ENCODE assay signal across 10 cellular contexts in the genomic region with DNA sequence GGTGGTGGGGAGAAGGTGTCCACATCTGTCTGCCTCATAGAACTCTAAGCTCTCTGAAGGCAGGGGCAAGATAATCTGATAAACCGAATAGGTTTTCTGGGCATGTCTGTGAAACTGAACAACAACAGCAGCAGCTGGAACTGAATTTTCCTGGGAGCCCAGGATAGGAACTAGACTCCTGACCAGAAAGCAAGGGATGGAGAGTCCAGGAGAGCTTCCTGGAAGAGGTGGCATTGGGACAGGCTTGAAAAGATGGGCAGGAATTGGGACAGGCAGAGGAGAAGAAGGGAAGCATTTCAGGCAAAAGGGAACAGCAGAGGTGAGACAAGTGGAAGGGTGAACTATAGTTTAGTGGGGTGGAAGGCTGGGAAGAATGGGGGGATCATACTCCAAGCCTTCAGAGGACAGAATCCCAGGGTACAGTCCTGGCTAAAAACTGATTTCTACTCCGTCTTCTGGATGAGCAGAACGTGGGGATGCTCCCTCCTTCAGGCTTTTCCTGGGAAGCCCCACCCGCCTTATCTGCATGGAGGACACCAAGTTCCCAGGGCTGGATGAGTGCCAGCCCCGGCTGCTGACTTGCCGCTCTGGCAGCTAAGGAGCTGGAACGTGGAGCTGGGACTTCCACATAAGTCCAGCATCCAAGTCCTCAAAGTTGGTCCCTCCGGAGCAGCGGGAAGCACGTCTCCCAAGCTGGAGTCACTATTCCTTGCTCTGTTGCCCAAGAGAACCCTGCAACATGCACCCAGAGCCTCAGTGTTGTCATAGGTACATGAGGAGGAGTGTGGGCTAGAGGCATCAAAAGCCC. TPM values are rescaled to one million over a fixed set of nuclear protein-coding genes. Genes with fewer than 3 reads are reported as not detected.
A peak's percentile ranks its signal among the peaks of the same experiment; 100 is the strongest.
DNase-seq lines count a peak whose midpoint lies in the region; ATAC-seq and TF ChIP-seq lines count a peak whose summit lies in the region.
"Had no signal": no experiment of that assay in that cellular context is flagged by ENCODE, and none has a peak within 500 bp of the region (broad histone marks: within the 10 kb centered on the region; RNA-seq: fewer than 3 reads in every experiment).

No MANE protein-coding gene starts in this region.

- H3K18ac ChIP-seq in neuronal stem cell (ENCODE audit: low read length) = no peak overlapping the region

- no peak overlapping the region for H3K23ac ChIP-seq in neuronal stem cell (ENCODE audit: low read depth, low read length, poor library complexity)

- no peaks in the 10 kb centered on the region for H3K79me1 ChIP-seq in neuronal stem cell (ENCODE audit: low read depth, low read length)

- H3K27ac ChIP-seq in AG04450 (ENCODE audit: low read depth, low read length) (no peak overlapping the region), neuronal stem cell (replicated peaks; ENCODE audit: low read length) (no peak overlapping the region)

- H3K36me3 ChIP-seq in neuronal stem cell (replicated peaks in 1 of 2; ENCODE audit: control insufficient read depth in 2 of 2, insufficient read depth in 2 of 2, low read length in 2 of 2) = no peaks in the 10 kb centered on the region

- ATAC-seq in HG03342 (IDR thresholded peaks at IDR 0.05; ENCODE audit: unreplicated experiment) = no peak
- ATAC-seq: activated CD4-positive, alpha-beta T cell treated with anti-CD3 and anti-CD28 coated beads for 36 hours had no signal

- no peak overlapping the region for H2BK12ac ChIP-seq in neuronal stem cell (ENCODE audit: low read length)

- H4K8ac ChIP-seq in neuronal stem cell (ENCODE audit: low read depth, low read length) = no peak overlapping the region

- POLR2A ChIA-PET in AG04450 (lab: Yijun Ruan, JAX) = no interaction called here

- no peak for TF ChIP-seq CTCF in AG04450 (IDR thresholded peaks at IDR 0.05; ENCODE audit: low read depth, low read length)
- TF ChIP-seq CTCF in fibroblast of villous mesenchyme (IDR thresholded peaks at IDR 0.05; ENCODE audit: insufficient read depth, low read depth, low read length) = no peak

- peak; percentile 29 for DNase-seq in AG04450 (ENCODE audit: low read depth, low spot score)
- peak; percentile 71 for DNase-seq in RPMI7951 (ENCODE audit: low read depth)
- peak; percentile 65 for DNase-seq in fibroblast of villous mesenchyme (ENCODE audit: low read depth)
- DNase-seq in neuronal stem cell (ENCODE audit: low spot score) = no peak
- DNase-seq in DMS79 treated with DMSO at 0.1 percent for 48 hours (lab: John Stamatoyannopoulos, UW) = no peak
- DNase-seq in UCSD-AML1 (lab: John Stamatoyannopoulos, UW; ENCODE audit: unreplicated experiment) = no peak
- DNase-seq in DMS153 (lab: John Stamatoyannopoulos, UW) = no peak
- DNase-seq: activated CD4-positive, alpha-beta T cell treated with anti-CD3 and anti-CD28 coated beads for 36 hours; CD8-positive, alpha-beta memory T cell had no signal

- H2AFZ ChIP-seq in neuronal stem cell (ENCODE audit: low read length) = no peak overlapping the region

- no peak overlapping the region for H3K14ac ChIP-seq in neuronal stem cell (ENCODE audit: low read length)

- H4K91ac ChIP-seq in neuronal stem cell (ENCODE audit: low read depth, low read length, poor library complexity) = no peak overlapping the region

- H3K9me3 ChIP-seq in AG04450 (ENCODE audit: control insufficient read depth, insufficient read depth, low read length) (no peaks in the 10 kb centered on the region; the same call in 1 of the 2 replicates), neuronal stem cell (replicated peaks in 1 of 2; ENCODE audit: control insufficient read depth in 2 of 2, insufficient read depth in 1 of 2, low read depth in 1 of 2, low read length in 2 of 2) (no peaks in the 10 kb centered on the region)

- H2AK5ac ChIP-seq in neuronal stem cell (ENCODE audit: low read depth, low read length) = peak overlapping the region; percentile 33

- H3K4me3 ChIP-seq in AG04450 (ENCODE audit: low read depth, low read length) = no peak overlapping the region
- no peak overlapping the region for H3K4me3 ChIP-seq in fibroblast of villous mesenchyme (ENCODE audit: low read depth, low read length)
- no peak overlapping the region for H3K4me3 ChIP-seq in neuronal stem cell (ENCODE audit: low read length in 2 of 2)

- H3K27me3 ChIP-seq in AG04450 (ENCODE audit: control insufficient read depth, insufficient read depth, low read length) (peaks cover 31% of the 10 kb centered on the region), neuronal stem cell (ENCODE audit: control insufficient read depth in 3 of 3, insufficient read depth in 3 of 3, low read depth in 1 of 3, low read length in 3 of 3) (peaks cover 0 to 35% (median 0%) of the 10 kb centered on the region in 3 experiments)

- H2BK5ac ChIP-seq in neuronal stem cell (ENCODE audit: low read length) = no peak overlapping the region

- H2BK120ac ChIP-seq in neuronal stem cell (ENCODE audit: low read depth, low read length) = no peak overlapping the region

- WGBS in neuronal stem cell (ENCODE audit: extremely low coverage in 2 of 2, insufficient read length in 2 of 2, insufficient replicate concordance in 1 of 2), 2 donors = no CpG with 5 or more reads among the region's 10 CpGs

- no peak overlapping the region for H3K4ac ChIP-seq in neuronal stem cell (ENCODE audit: low read length)

- H3K9ac ChIP-seq in neuronal stem cell (ENCODE audit: low read depth, low read length, poor library complexity) = no peak overlapping the region

- no peak overlapping the region for H3K4me2 ChIP-seq in neuronal stem cell (ENCODE audit: insufficient read depth, low read length, poor library complexity, severe bottlenecking)

- peaks cover 6 to 7% of the 10 kb centered on the region in 2 donors for H3K4me1 ChIP-seq in neuronal stem cell (ENCODE audit: control insufficient read depth in 2 of 2, insufficient read depth in 1 of 2, low read depth in 1 of 2, low read length in 2 of 2)

- H2BK15ac ChIP-seq in neuronal stem cell (ENCODE audit: low read length) = no peak overlapping the region

- CTCF ChIA-PET in AG04450 (lab: Charles Lee) = interaction anchor here (1.1 to 10.0 kb wide), 2 partner anchors 30 to 175 kb away, joined by 4 to 348 read pairs; no protein-coding TSS in a partner anchor

RNA-seq across cellular contexts. Expression of gene KIF12, which starts 13.9 kb away (rescaled TPM):
- not detected in 2 replicates for polyA plus RNA-seq in AG04450 (2011; rRNA removed)
- not detected in 2 replicates for polyA minus RNA-seq in AG04450 (2011; rRNA and poly(A)+ RNA removed)
- 0.36 TPM in 1 of 2 replicates, not detected in the other for total RNA-seq in RPMI7951 (2014; rRNA removed; shearing (Covaris generic))
- total RNA-seq in fibroblast of villous mesenchyme = not detected in 2 replicates
- 0.18 TPM for polyA plus RNA-seq in neuronal stem cell (2013, experiment 1 of 2)
- 0.22 TPM for polyA plus RNA-seq in neuronal stem cell (2013, experiment 2 of 2)
- total RNA-seq: activated CD4-positive, alpha-beta T cell treated with anti-CD3 and anti-CD28 coated beads for 36 hours; CD8-positive, alpha-beta memory T cell had no signal
- polyA plus RNA-seq: CD8-positive, alpha-beta memory T cell had no signal

RNA-seq across cellular contexts. Expression of gene AMBP, which starts 34.9 kb away (rescaled TPM):
- polyA plus RNA-seq in AG04450 (2011; rRNA removed) = 0.67 and 0.74 TPM in 2 replicates
- 0.22 TPM in 1 of 2 replicates, not detected in the other for polyA minus RNA-seq in AG04450 (2011; rRNA and poly(A)+ RNA removed)
- total RNA-seq in RPMI7951 (2014; rRNA removed; shearing (Covaris generic)) = 0.48 and 4.6 TPM in 2 replicates
- total RNA-seq in fibroblast of villous mesenchyme = not detected in 2 replicates
- 0.06 TPM for polyA plus RNA-seq in neuronal stem cell (2013, experiment 1 of 2)
- polyA plus RNA-seq in neuronal stem cell (2013, experiment 2 of 2) = 0.11 TPM
- total RNA-seq: activated CD4-positive, alpha-beta T cell treated with anti-CD3 and anti-CD28 coated beads for 36 hours; CD8-positive, alpha-beta memory T cell had no signal
- polyA plus RNA-seq: CD8-positive, alpha-beta memory T cell had no signal

RNA-seq across cellular contexts. Expression of gene COL27A1, which starts 42.4 kb away (rescaled TPM):
- 8.5 and 10.0 TPM in 2 replicates for polyA plus RNA-seq in AG04450 (2011; rRNA removed)
- polyA minus RNA-seq in AG04450 (2011; rRNA and poly(A)+ RNA removed) = 10.4 and 12.9 TPM in 2 replicates
- total RNA-seq in RPMI7951 (2014; rRNA removed; shearing (Covaris generic)) = 2.8 and 4.7 TPM in 2 replicates
- 22.9 and 23.3 TPM in 2 replicates for total RNA-seq in fibroblast of villous mesenchyme
- 11.1 TPM for polyA plus RNA-seq in neuronal stem cell (2013, experiment 1 of 2)
- 11.1 TPM for polyA plus RNA-seq in neuronal stem cell (2013, experiment 2 of 2)
- polyA plus RNA-seq: CD8-positive, alpha-beta memory T cell had no signal

Comparison
In these comparisons a context has a peak if more than half of its experiments do, and no peak if none do; other contexts are left out.
1. DNase-seq: peak in AG04450 (single experiment), RPMI7951 (single experiment) and fibroblast of villous mesenchyme (single experiment); none in neuronal stem cell (single experiment), DMS79 treated with DMSO at 0.1 percent for 48 hours (single experiment), UCSD-AML1 (single experiment) and DMS153 (single experiment).